In the genomic region with DNA sequence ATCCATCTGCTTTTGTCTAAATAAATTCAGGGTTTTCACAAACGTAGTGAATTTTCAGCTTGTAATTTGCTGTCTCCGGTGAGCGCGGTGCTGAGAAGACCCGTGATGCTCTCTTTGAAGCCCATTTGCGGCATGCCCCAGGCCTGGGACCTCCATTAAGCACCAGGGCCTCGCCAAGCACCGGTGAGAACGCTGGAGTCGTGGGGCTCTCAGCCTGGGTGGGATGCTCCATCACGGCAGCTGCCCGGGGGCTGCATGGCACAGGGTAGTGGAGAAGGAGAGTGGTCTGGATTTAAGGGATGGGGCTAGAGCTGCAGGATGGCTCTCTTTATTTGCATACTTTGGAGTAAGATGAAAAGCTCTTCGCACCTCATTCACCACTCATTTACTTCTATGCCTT, we compare ENCODE assay signal across 20 cellular contexts.
DNase-seq lines count a peak whose midpoint lies in the region; ATAC-seq and TF ChIP-seq lines count a peak whose summit lies in the region.
"Had no signal": no experiment of that assay in that cellular context is flagged by ENCODE, and none has a peak within 500 bp of the region (broad histone marks: within the 10 kb centered on the region; RNA-seq: fewer than 3 reads in every experiment).

No MANE protein-coding gene starts in this region.

- no peaks in the 10 kb centered on the region for H3K79me1 ChIP-seq in mesenchymal stem cell (replicated peaks; ENCODE audit: low read length, poor library complexity, severe bottlenecking)

- H2AFZ ChIP-seq in mesenchymal stem cell (ENCODE audit: low read depth, low read length) (peak overlapping the region; percentile 51), neural progenitor cell (replicated peaks) (peak overlapping the region; percentile 50)

- H3K4me1 Mint-ChIP-seq in endodermal cell (peaks cover 19% of the 10 kb centered on the region), neural progenitor cell (no peaks in the 10 kb centered on the region)
- H3K4me1 Mint-ChIP-seq: CD14-positive monocyte; CD4-positive, alpha-beta memory T cell; CD4-positive, CD25-positive, alpha-beta regulatory T cell; CD8-positive, alpha-beta memory T cell had no signal

- H3K36me3 Mint-ChIP-seq in endodermal cell (ENCODE audit: low read depth) (no peaks in the 10 kb centered on the region), neural progenitor cell (no peaks in the 10 kb centered on the region)
- H3K36me3 Mint-ChIP-seq: CD14-positive monocyte; CD4-positive, alpha-beta memory T cell; CD4-positive, CD25-positive, alpha-beta regulatory T cell; CD8-positive, alpha-beta memory T cell had no signal

- no peak overlapping the region for H2AK5ac ChIP-seq in mesenchymal stem cell (ENCODE audit: low read length, severe bottlenecking)

- peaks cover 2% of the 10 kb centered on the region for H3K27me3 Mint-ChIP-seq in endodermal cell (ENCODE audit: insufficient read depth)
- no peaks in the 10 kb centered on the region for H3K27me3 Mint-ChIP-seq in neural progenitor cell (ENCODE audit: insufficient read depth, low read depth)

- no peak overlapping the region for H4K91ac ChIP-seq in mesenchymal stem cell (ENCODE audit: low read length)

- no peak overlapping the region for H3K14ac ChIP-seq in mesenchymal stem cell (ENCODE audit: low read length in 2 of 2)

- intact Hi-C loops in ascending aorta (cut with DNase I), result no loop called here

- no peak overlapping the region for H3K18ac ChIP-seq in mesenchymal stem cell (ENCODE audit: low read depth in 1 of 2, low read length in 2 of 2)

- no peak overlapping the region for H3K23ac ChIP-seq in mesenchymal stem cell (ENCODE audit: low read length in 2 of 2)

- H4K20me1 ChIP-seq in neural progenitor cell (ENCODE audit: low read depth), result no peaks in the 10 kb centered on the region
- H4K20me1 ChIP-seq: BLaER1 had no signal

- no peak overlapping the region for H3K4me3 Mint-ChIP-seq in endodermal cell
- no peak overlapping the region for H3K4me3 Mint-ChIP-seq in neural progenitor cell
- H3K4me3 Mint-ChIP-seq: CD14-positive monocyte; CD4-positive, CD25-positive, alpha-beta regulatory T cell; CD8-positive, alpha-beta memory T cell had no signal

- WGBS in endodermal cell (ENCODE audit: insufficient coverage in 1 of 2, insufficient read length in 1 of 2), 2 experiments, result 81 to 86% methylated on average over 7 to 13 of the region's 13 CpGs
- WGBS in mesenchymal stem cell, result 92% methylated on average over 12 of the region's 13 CpGs

- H3K27ac Mint-ChIP-seq in endodermal cell (no peak overlapping the region), neural progenitor cell (no peak overlapping the region)
- H3K27ac Mint-ChIP-seq: CD14-positive monocyte; CD4-positive, alpha-beta memory T cell; CD4-positive, CD25-positive, alpha-beta regulatory T cell; CD8-positive, alpha-beta memory T cell had no signal

- no peak overlapping the region for H2BK120ac ChIP-seq in mesenchymal stem cell (ENCODE audit: low read depth, low read length)

- no peak overlapping the region for H3K4ac ChIP-seq in mesenchymal stem cell (ENCODE audit: low read depth in 1 of 2, low read length in 2 of 2)

- H3K9ac ChIP-seq in endodermal cell (ENCODE audit: extremely low read depth, low read length, poor library complexity, severe bottlenecking), result no peak overlapping the region
- H3K9ac ChIP-seq in mesenchymal stem cell (ENCODE audit: low read length), result no peak overlapping the region
- no peak overlapping the region for H3K9ac ChIP-seq in neural progenitor cell
- H3K9ac ChIP-seq: BLaER1 had no signal

- H2BK15ac ChIP-seq in mesenchymal stem cell (ENCODE audit: low read depth, poor library complexity, severe bottlenecking), result no peak overlapping the region

- H3K9me3 Mint-ChIP-seq in endodermal cell (peaks cover 36% of the 10 kb centered on the region), neural progenitor cell (peaks cover 6% of the 10 kb centered on the region)

- H3K9me3 ChIP-seq in endodermal cell (ENCODE audit: control insufficient read depth, low read length), result peaks cover 23% of the 10 kb centered on the region
- H3K9me3 ChIP-seq in mesenchymal stem cell (ENCODE audit: control insufficient read depth, low read length), result peaks cover 4% of the 10 kb centered on the region
- no peaks in the 10 kb centered on the region for H3K9me3 ChIP-seq in neural progenitor cell (ENCODE audit: low read depth)
- H3K9me3 ChIP-seq in ascending aorta, result no peaks in the 10 kb centered on the region
- H3K9me3 ChIP-seq: BE2C, Caco-2 had no signal

- ATAC-seq in HG02798 (IDR thresholded peaks at IDR 0.05; ENCODE audit: poor library complexity, unreplicated experiment) (no peak), HG02571 (IDR thresholded peaks at IDR 0.05; ENCODE audit: unreplicated experiment) (no peak)

- H3K27me3 ChIP-seq in endodermal cell (ENCODE audit: control insufficient read depth, insufficient read depth, low read length, poor library complexity, severe bottlenecking) (no peaks in the 10 kb centered on the region), mesenchymal stem cell (ENCODE audit: control insufficient read depth in 1 of 2, insufficient read depth in 1 of 2, low read length in 2 of 2) (no peaks in the 10 kb centered on the region), neural progenitor cell (no peaks in the 10 kb centered on the region), ascending aorta (no peaks in the 10 kb centered on the region)
- H3K27me3 ChIP-seq: BE2C, BLaER1 had no signal

- DNase-seq in endodermal cell, result peak; percentile 75
- no peak for DNase-seq in mesenchymal stem cell
- no peak for DNase-seq in neural progenitor cell (ENCODE audit: low spot score)
- DNase-seq in COR-L47 (lab: John Stamatoyannopoulos, UW), result no peak
- no peak for DNase-seq in ascending aorta (ENCODE audit: low spot score in 2 of 2)
- DNase-seq: 8988T; ACHN; BE2C; C1 segment of cervical spinal cord; Caco-2; Calu3; CD4-positive, alpha-beta memory T cell; CD4-positive, CD25-positive, alpha-beta regulatory T cell; CD8-positive, alpha-beta memory T cell; DMS79 treated with DMSO at 0.1 percent for 48 hours; GF-D8 had no signal

- H3K4me2 ChIP-seq in mesenchymal stem cell (ENCODE audit: low read length, poor library complexity, severe bottlenecking) (no peak overlapping the region), neural progenitor cell (no peak overlapping the region)
- H3K4me2 ChIP-seq: BLaER1 had no signal

- no peaks in the 10 kb centered on the region for H3K4me1 ChIP-seq in endodermal cell (ENCODE audit: control insufficient read depth, insufficient read depth, low read length)
- H3K4me1 ChIP-seq in mesenchymal stem cell (ENCODE audit: control insufficient read depth, insufficient read depth, low read depth, low read length), result no peaks in the 10 kb centered on the region
- H3K4me1 ChIP-seq in neural progenitor cell, result no peaks in the 10 kb centered on the region
- no peaks in the 10 kb centered on the region for H3K4me1 ChIP-seq in ascending aorta
- H3K4me1 ChIP-seq: BE2C, BLaER1, Caco-2 had no signal

- H2BK12ac ChIP-seq in mesenchymal stem cell (ENCODE audit: low read length in 2 of 2), result peak overlapping the region in 1 of 2 experiments; percentile 6

- H4K8ac ChIP-seq in mesenchymal stem cell (ENCODE audit: low read length), result no peak overlapping the region

- H2BK5ac ChIP-seq in mesenchymal stem cell (ENCODE audit: low read depth, low read length, poor library complexity, severe bottlenecking), result no peak overlapping the region

- no peaks in the 10 kb centered on the region for H3K36me3 ChIP-seq in endodermal cell (ENCODE audit: control insufficient read depth, insufficient read depth, low read length)
- no peaks in the 10 kb centered on the region for H3K36me3 ChIP-seq in mesenchymal stem cell (ENCODE audit: control insufficient read depth in 1 of 2, insufficient read depth in 2 of 2, low read depth in 1 of 2, low read length in 2 of 2)
- H3K36me3 ChIP-seq in neural progenitor cell, result no peaks in the 10 kb centered on the region
- no peaks in the 10 kb centered on the region for H3K36me3 ChIP-seq in ascending aorta
- H3K36me3 ChIP-seq: BE2C, BLaER1 had no signal

- no peaks in the 10 kb centered on the region for H3F3A ChIP-seq in neural progenitor cell (ENCODE audit: low read depth)

- H3K4me3 ChIP-seq in endodermal cell (ENCODE audit: low read length) (no peak overlapping the region), mesenchymal stem cell (ENCODE audit: insufficient read depth in 1 of 2, low read depth in 1 of 2, low read length in 2 of 2) (no peak overlapping the region), neural progenitor cell (no peak overlapping the region), ascending aorta (no peak overlapping the region)
- H3K4me3 ChIP-seq: BLaER1 had no signal

- H3K79me2 ChIP-seq in neural progenitor cell (ENCODE audit: low read depth), result no peaks in the 10 kb centered on the region

- TF ChIP-seq CTCF in endodermal cell (conservative IDR thresholded peaks at IDR 0.05) (no peak), neural progenitor cell (IDR thresholded peaks at IDR 0.05) (no peak), ascending aorta (IDR thresholded peaks at IDR 0.05) (no peak)

- H3K27ac ChIP-seq in endodermal cell (ENCODE audit: low read depth, low read length), result no peak overlapping the region
- H3K27ac ChIP-seq in mesenchymal stem cell (ENCODE audit: low read length, poor library complexity, severe bottlenecking), result no peak overlapping the region
- H3K27ac ChIP-seq in neural progenitor cell, result no peak overlapping the region
- H3K27ac ChIP-seq in ascending aorta, result no peak overlapping the region
- H3K27ac ChIP-seq: BLaER1 had no signal
